In the genomic region with DNA sequence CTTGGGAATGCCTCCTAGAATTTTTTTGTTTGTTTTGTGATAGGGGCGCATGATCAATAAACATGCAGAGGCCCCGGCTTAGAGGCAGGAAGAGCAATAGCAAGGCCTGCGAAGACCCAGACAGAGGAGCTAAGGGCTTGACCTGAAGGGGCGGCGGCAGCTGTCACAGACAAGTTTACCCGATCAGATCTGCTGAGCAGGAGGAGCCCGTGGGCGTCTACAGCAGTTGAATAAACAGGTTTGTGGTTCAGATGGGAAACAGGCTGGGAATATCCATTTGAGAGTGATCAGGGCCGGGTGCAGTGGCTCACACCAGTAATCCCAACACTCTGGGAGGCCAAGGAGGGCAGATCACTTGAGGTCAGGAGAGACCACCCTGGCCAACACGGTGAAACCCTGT, we compare ENCODE assay signal across 20 cellular contexts.
DNase-seq lines count a peak whose midpoint lies in the region; ATAC-seq, FAIRE-seq and TF ChIP-seq lines count a peak whose summit lies in the region.
"Had no signal": no experiment of that assay in that cellular context is flagged by ENCODE, and none has a peak within 500 bp of the region (broad histone marks: within the 10 kb centered on the region; RNA-seq: fewer than 3 reads in every experiment).

No MANE protein-coding gene starts in this region.

- POLR2A ChIA-PET in HEK293 (lab: Yijun Ruan, JAX) = no interaction called here
- POLR2A ChIA-PET in K562 (lab: Yijun Ruan, JAX) = no interaction called here

- H2AFZ ChIP-seq in GM23338 (no peak overlapping the region), K562 (ENCODE audit: low read depth, low read length) (no peak overlapping the region), osteoblast (ENCODE audit: low read length) (no peak overlapping the region)

- FAIRE-seq in K562 (lab: Jason Lieb, UNC) = no peak
- FAIRE-seq: GM12892, H1 had no signal

- H3K4me3 ChIP-seq in GM23338 (no peak overlapping the region), HEK293 (ENCODE audit: low read depth, low read length) (no peak overlapping the region), K562 (no peak overlapping the region), osteoblast (ENCODE audit: insufficient read depth, low read length) (no peak overlapping the region)

- CTCF ChIA-PET in HEK293 (lab: Yijun Ruan, JAX) = interaction anchor here (0.8 kb wide), 1 partner anchor 904 kb away, joined by 4 read pairs; no protein-coding TSS in a partner anchor
- CTCF ChIA-PET in K562 (lab: Yijun Ruan, JAX; ENCODE audit: low intra/inter-chr PET ratio) = no interaction called here

- H3K27ac Mint-ChIP-seq in GM23338 = no peak overlapping the region
- H3K27ac Mint-ChIP-seq: B cell; CD4-positive, alpha-beta T cell had no signal

- no peak overlapping the region for H3K4me2 ChIP-seq in GM23338
- no peak overlapping the region for H3K4me2 ChIP-seq in K562 (ENCODE audit: insufficient read depth, low read length)
- H3K4me2 ChIP-seq in osteoblast (ENCODE audit: insufficient read depth, low read length) = no peak overlapping the region

- no peaks in the 10 kb centered on the region for H3K9me3 Mint-ChIP-seq in GM23338
- H3K9me3 Mint-ChIP-seq in activated T-cell treated with anti-CD3 and anti-CD28 coated beads, Interleukin-2, amount 50 U/mL, for 4 hours = no peaks in the 10 kb centered on the region
- H3K9me3 Mint-ChIP-seq: CD4-positive, alpha-beta T cell had no signal

- no peaks in the 10 kb centered on the region for H3K4me1 ChIP-seq in GM23338 (ENCODE audit: insufficient read depth)
- H3K4me1 ChIP-seq in HEK293 (ENCODE audit: control insufficient read depth, insufficient read depth, low read length) = no peaks in the 10 kb centered on the region
- H3K4me1 ChIP-seq in K562 (replicated peaks in 1 of 2; ENCODE audit: control insufficient read depth in 2 of 2, insufficient read depth in 2 of 2, low read length in 2 of 2) = no peaks in the 10 kb centered on the region; a peak in 1 of 5 replicates
- H3K4me1 ChIP-seq in osteoblast (ENCODE audit: insufficient read depth, low read length) = no peaks in the 10 kb centered on the region

- H3K9me2 ChIP-seq in GM23338 (ENCODE audit: insufficient read depth) = no peaks in the 10 kb centered on the region

- no peak overlapping the region for H3K9ac ChIP-seq in K562 (ENCODE audit: insufficient read depth in 1 of 2, low read depth in 2 of 2, low read length in 2 of 2)

- in situ Hi-C loops in K562 (cut with MboI) = no loop called here

- BruUV-seq in K562 (replicated peaks; lab: Mats Ljungman, UMichigan) = no TSS peak

- intact Hi-C loops in K562 (cut with micrococcal nuclease) = no loop called here

- 20% methylated on average over 10 of the region's 10 CpGs for WGBS in K562 (ENCODE audit: insufficient coverage, low coverage, missing lambda C conversion rate)

- H3K36me3 ChIP-seq in GM23338 (ENCODE audit: insufficient read depth) = no peaks in the 10 kb centered on the region
- no peaks in the 10 kb centered on the region for H3K36me3 ChIP-seq in HEK293 (ENCODE audit: control insufficient read depth in 2 of 2, insufficient read depth in 1 of 2, low read length in 2 of 2)
- no peaks in the 10 kb centered on the region for H3K36me3 ChIP-seq in K562 (ENCODE audit: control insufficient read depth, insufficient read depth, low read length)
- no peaks in the 10 kb centered on the region for H3K36me3 ChIP-seq in osteoblast (ENCODE audit: insufficient read depth, low read length)

- H3K27ac ChIP-seq in GM23338 (ENCODE audit: low read depth) (no peak overlapping the region), HEK293 (ENCODE audit: extremely low read depth, low read depth, low read length) (no peak overlapping the region), K562 (ENCODE audit: extremely low read depth, low read depth, low read length) (no peak overlapping the region), osteoblast (ENCODE audit: low read depth, low read length) (no peak overlapping the region)
- H3K27ac ChIP-seq: RWPE1 had no signal

- TF ChIP-seq CTCF in GM23338 (conservative IDR thresholded peaks at IDR 0.05; ENCODE audit: low read depth in 2 of 2) (no peak), HEK293 (tag by site-specific recombination; IDR thresholded peaks at IDR 0.05) (no peak), K562 (IDR thresholded peaks at IDR 0.05 in 2 of 3, conservative IDR thresholded peaks at IDR 0.05 in 1 of 3; ENCODE audit: insufficient read depth in 2 of 3, low read depth in 1 of 3, low read length in 3 of 3) (no peak), osteoblast (IDR thresholded peaks at IDR 0.05; ENCODE audit: extremely low read depth, low read depth, low read length) (no peak)

- H3K4me3 Mint-ChIP-seq in GM23338 = no peak overlapping the region
- no peak overlapping the region for H3K4me3 Mint-ChIP-seq in activated T-cell treated with anti-CD3 and anti-CD28 coated beads, Interleukin-2, amount 50 U/mL, for 4 hours
- H3K4me3 Mint-ChIP-seq: B cell; CD4-positive, alpha-beta T cell had no signal

- no peaks in the 10 kb centered on the region for H3K9me1 ChIP-seq in K562 (ENCODE audit: control insufficient read depth, insufficient read depth, low read length)

- H3F3A ChIP-seq in GM23338 (replicated peaks; ENCODE audit: low read depth) = no peaks in the 10 kb centered on the region

- H4K20me1 ChIP-seq in GM23338 (replicated peaks; ENCODE audit: insufficient read depth) = no peaks in the 10 kb centered on the region
- no peaks in the 10 kb centered on the region for H4K20me1 ChIP-seq in K562 (replicated peaks; ENCODE audit: control insufficient read depth, insufficient read depth, low read length)
- H4K20me1 ChIP-seq in osteoblast (ENCODE audit: insufficient read depth, low read length) = no peaks in the 10 kb centered on the region

- H3K27me3 Mint-ChIP-seq in GM23338 (ENCODE audit: insufficient read depth, low read depth, poor library complexity) = no peaks in the 10 kb centered on the region
- H3K27me3 Mint-ChIP-seq in activated T-cell treated with anti-CD3 and anti-CD28 coated beads, Interleukin-2, amount 50 U/mL, for 4 hours (ENCODE audit: low read depth) = no peaks in the 10 kb centered on the region
- H3K27me3 Mint-ChIP-seq: B cell; CD4-positive, alpha-beta T cell had no signal

- no peaks in the 10 kb centered on the region for H3K36me3 Mint-ChIP-seq in GM23338 (ENCODE audit: low read depth)
- no peaks in the 10 kb centered on the region for H3K36me3 Mint-ChIP-seq in activated T-cell treated with anti-CD3 and anti-CD28 coated beads, Interleukin-2, amount 50 U/mL, for 4 hours (ENCODE audit: insufficient read depth)

- TF ChIP-seq EP300 in K562 (IDR thresholded peaks at IDR 0.05; ENCODE audit: low read length) = no peak

- H3K79me2 ChIP-seq in GM23338 (replicated peaks; ENCODE audit: insufficient read depth) (no peaks in the 10 kb centered on the region), K562 (ENCODE audit: control insufficient read depth, insufficient read depth, low read length) (no peaks in the 10 kb centered on the region), osteoblast (ENCODE audit: insufficient read depth, low read length) (no peaks in the 10 kb centered on the region)

- no peaks in the 10 kb centered on the region for H3K9me3 ChIP-seq in HEK293 (ENCODE audit: control insufficient read depth, insufficient read depth, low read depth, low read length)
- H3K9me3 ChIP-seq in K562 (replicated peaks; ENCODE audit: control insufficient read depth, insufficient read depth, low read depth, low read length) = no peaks in the 10 kb centered on the region
- no peaks in the 10 kb centered on the region for H3K9me3 ChIP-seq in osteoblast (ENCODE audit: low read depth, low read length)

- H3K4me1 Mint-ChIP-seq in GM23338 = peaks cover 10% of the 10 kb centered on the region
- no peaks in the 10 kb centered on the region for H3K4me1 Mint-ChIP-seq in activated T-cell treated with anti-CD3 and anti-CD28 coated beads, Interleukin-2, amount 50 U/mL, for 4 hours (ENCODE audit: low read depth)
- H3K4me1 Mint-ChIP-seq: B cell had no signal

- H3K27me3 ChIP-seq in GM23338 (ENCODE audit: insufficient read depth) (no peaks in the 10 kb centered on the region), K562 (ENCODE audit: control insufficient read depth in 2 of 2, insufficient read depth in 2 of 2, low read length in 2 of 2) (peaks cover 13 to 36% of the 10 kb centered on the region in 2 experiments; a peak in 4 of 5 replicates), osteoblast (ENCODE audit: insufficient read depth, low read length) (no peaks in the 10 kb centered on the region)

- TF ChIP-seq POLR2A in K562 (conservative IDR thresholded peaks at IDR 0.05) = no peak

- ATAC-seq in GM23338 (peak; percentile 39; the same call in 2 of the 3 replicates), K562 (peak; percentile 35; the same call in 2 of the 3 replicates), HG03457 (IDR thresholded peaks at IDR 0.05; ENCODE audit: unreplicated experiment) (no peak)
- ATAC-seq in activated T-cell treated with anti-CD3 and anti-CD28 coated beads, Interleukin-2, amount 50 U/mL, for 4 hours = no peak

- no peak for DNase-seq in GM23338 (ENCODE audit: low spot score)
- DNase-seq in K562 (ENCODE audit: extremely low read depth in 1 of 4, low spot score in 3 of 4) = peak in 1 of 4 experiments; percentile 20
- DNase-seq in osteoblast (ENCODE audit: insufficient read length, low spot score, missing footprints) = peak; percentile 53
- DNase-seq in activated T-cell treated with anti-CD3 and anti-CD28 coated beads, Interleukin-2, amount 50 U/mL, for 4 hours = no peak
- DNase-seq in middle frontal gyrus (ENCODE audit: extremely low spot score, low spot score) = no peak
- DNase-seq: CD4-positive, alpha-beta T cell; DMS79 treated with DMSO at 0.1 percent for 48 hours; GDM1; IMR-90; Kasumi-1; NCI-H1105 treated with DMSO at 0.1 percent for 48 hours; NCI-H1694 treated with DMSO at 0.1 percent for 48 hours; NCI-H446; PC-3 had no signal

- TF ChIP-seq RAD21 in K562 (CRISPR knock-in tag; conservative IDR thresholded peaks at IDR 0.05 in 1 of 2, IDR thresholded peaks at IDR 0.05 in 1 of 2) = no peak

TF ChIP-seq in GM23338, 12 proteins besides CTCF, POLR2A, EP300 and RAD21:
- no peak for TF ChIP-seq CREB1 (CRISPR knock-in tag; IDR thresholded peaks at IDR 0.05; ENCODE audit: low read depth)
- TF ChIP-seq ZNF331 (CRISPR knock-in tag; IDR thresholded peaks at IDR 0.05; ENCODE audit: low read depth) = no peak
- TF ChIP-seq ZNF114 (CRISPR knock-in tag; IDR thresholded peaks at IDR 0.05) = no peak

TF ChIP-seq in HEK293, 187 proteins besides CTCF, POLR2A, EP300 and RAD21 (continues in another document):
- no peak for TF ChIP-seq ZBTB20 (tag by site-specific recombination; IDR thresholded peaks at IDR 0.05)
- TF ChIP-seq ZNF391 (tag by site-specific recombination; IDR thresholded peaks at IDR 0.05; ENCODE audit: borderline replicate concordance, low read depth) = no peak

TF ChIP-seq in K562, 482 proteins besides CTCF, POLR2A, EP300 and RAD21:
- TF ChIP-seq SAFB2 (IDR thresholded peaks at IDR 0.05; ENCODE audit: borderline replicate concordance, low read depth, low read length, severe bottlenecking) (no peak), ZNF165 (CRISPR knock-in tag; IDR thresholded peaks at IDR 0.05; ENCODE audit: borderline replicate concordance) (no peak), EGR1 (conservative IDR thresholded peaks at IDR 0.05) (peak; percentile 65)

Comparison
In these comparisons a context has a peak if more than half of its experiments do, and no peak if none do; other contexts are left out.
1. ATAC-seq: peak in GM23338 (single experiment) and K562 (single experiment); none in HG03457 (single experiment) and activated T-cell treated with anti-CD3 and anti-CD28 coated beads, Interleukin-2, amount 50 U/mL, for 4 hours (0 of 2).